25 cellular contexts compared by ENCODE assay signal in genomic region chr6:54754406-54754805, GRCh38.
"Had no signal": no experiment of that assay in that cellular context is flagged by ENCODE, and none has a peak within 500 bp of the region (broad histone marks: within the 10 kb centered on the region; RNA-seq: fewer than 3 reads in every experiment).

No MANE protein-coding gene starts in this region.

- H2AFZ ChIP-seq: hepatocyte had no signal

- H3K4me3 ChIP-seq: colonic mucosa, esophagus squamous epithelium, gastrocnemius medialis, heart left ventricle, hepatocyte, left lung, lower lobe of right lung had no signal

- H3K9me3 ChIP-seq: colonic mucosa, esophagus squamous epithelium, gastrocnemius medialis, lower lobe of right lung had no signal

- H3K27me3 ChIP-seq: colonic mucosa, esophagus squamous epithelium, gastrocnemius medialis, heart left ventricle, hepatocyte, left lung had no signal

- H3K4me2 ChIP-seq: hepatocyte had no signal

- H3K36me3 ChIP-seq: colonic mucosa, esophagus squamous epithelium, gastrocnemius medialis, heart left ventricle, left lung, lower lobe of right lung had no signal

- H3K4me1 ChIP-seq: colonic mucosa, esophagus squamous epithelium, gastrocnemius medialis, heart left ventricle, left lung, lower lobe of right lung had no signal

- H3K27ac ChIP-seq: colonic mucosa, epithelial cell of prostate, esophagus squamous epithelium, gastrocnemius medialis, heart left ventricle, hepatocyte, left lung, lower lobe of right lung had no signal

- FAIRE-seq: endometrium had no signal

- DNase-seq: colonic mucosa; cortex of kidney; effector CD8-positive, alpha-beta T cell; effector memory CD8-positive, alpha-beta T cell; endodermal cell; erythroblast; esophagus squamous epithelium; foreskin fibroblast; foreskin melanocyte; gastrocnemius medialis; heart left ventricle; hypothalamus; immature natural killer cell; islet precursor cell; left cardiac atrium; left lung; left ventricle myocardium superior; lower lobe of right lung; mesendoderm; midbrain; naive thymus-derived CD4-positive, alpha-beta T cell had no signal

- ATAC-seq: effector memory CD8-positive, alpha-beta T cell; esophagus mucosa; gastrocnemius medialis; heart left ventricle; left cardiac atrium; left lung; left ventricle myocardium superior; lower lobe of right lung; naive thymus-derived CD4-positive, alpha-beta T cell had no signal

- H3K79me2 ChIP-seq: hepatocyte had no signal
